41 cellular contexts compared by ENCODE assay signal in the genomic region with DNA sequence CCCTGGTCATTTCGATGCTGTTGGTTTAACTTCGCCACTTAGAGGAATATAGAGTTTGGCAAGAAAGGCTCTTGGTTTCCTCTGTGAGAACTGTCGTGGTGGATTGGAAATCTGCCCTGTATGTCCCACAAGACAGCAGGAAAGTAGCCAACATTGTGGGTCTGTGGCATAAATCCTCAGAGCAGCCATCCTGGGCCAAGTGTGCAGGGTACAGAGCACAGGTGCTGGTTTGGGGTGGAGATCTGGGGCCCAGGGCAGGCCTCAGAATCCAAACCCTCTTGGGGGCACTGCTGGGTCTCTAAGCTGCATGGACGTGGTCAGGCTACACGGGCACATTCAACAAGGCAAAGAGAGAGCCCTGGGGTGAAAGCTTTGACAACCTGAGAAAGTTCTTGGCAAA. TPM values are rescaled to one million over a fixed set of nuclear protein-coding genes. Genes with fewer than 3 reads are reported as not detected.
DNase-seq lines count a peak whose midpoint lies in the region; FAIRE-seq and TF ChIP-seq lines count a peak whose summit lies in the region.
"Had no signal": no experiment of that assay in that cellular context is flagged by ENCODE, and none has a peak within 500 bp of the region (broad histone marks: within the 10 kb centered on the region; RNA-seq: fewer than 3 reads in every experiment).

No MANE protein-coding gene starts in this region.

- H2AFZ ChIP-seq in mesenchymal stem cell (ENCODE audit: low read depth, low read length): no peak overlapping the region
- H2AFZ ChIP-seq in parathyroid adenoma: no peak overlapping the region

- peaks cover 10% of the 10 kb centered on the region for H3K27me3 Mint-ChIP-seq in osteocyte (ENCODE audit: unreplicated experiment)
- peaks cover 3 to 4% (median 4%) of the 10 kb centered on the region in 3 donors for H3K27me3 Mint-ChIP-seq in CD14-positive monocyte (ENCODE audit: low read depth in 3 of 3)
- H3K27me3 Mint-ChIP-seq: CD4-positive, CD25-positive, alpha-beta regulatory T cell had no signal

- H3K4me1 ChIP-seq in mesenchymal stem cell (ENCODE audit: control insufficient read depth, insufficient read depth, low read depth, low read length) (no peaks in the 10 kb centered on the region), parathyroid adenoma (peaks cover 35% of the 10 kb centered on the region)
- H3K4me1 ChIP-seq: A549, BE2C, BLaER1, Caco-2 had no signal

- H3K23ac ChIP-seq in mesenchymal stem cell (ENCODE audit: low read length in 2 of 2): no peak overlapping the region

- WGBS in mesenchymal stem cell: 77% methylated on average over 5 of the region's 5 CpGs

- H3K4ac ChIP-seq in mesenchymal stem cell (ENCODE audit: low read depth in 1 of 2, low read length in 2 of 2): no peak overlapping the region

- intact Hi-C loops in CD14-positive monocyte (cut with micrococcal nuclease): no loop called here

- peak overlapping the region; percentile 35 for H2BK5ac ChIP-seq in mesenchymal stem cell (ENCODE audit: low read depth, low read length, poor library complexity, severe bottlenecking)

- H3K27ac ChIP-seq in mesenchymal stem cell (ENCODE audit: low read length, poor library complexity, severe bottlenecking) (no peak overlapping the region), parathyroid adenoma (peak overlapping the region; percentile 99)
- H3K27ac ChIP-seq: 22Rv1; A549; BLaER1; BLaER1 treated with 17β-estradiol and CSF1 and Interleukin-3, amounts not matched to agents 10 nM and 100 nM; C4-2B had no signal

- H3K9me3 ChIP-seq in mesenchymal stem cell (ENCODE audit: control insufficient read depth, low read length) (peaks cover 4% of the 10 kb centered on the region), parathyroid adenoma (ENCODE audit: control insufficient read depth, low read length) (no peaks in the 10 kb centered on the region)
- H3K9me3 ChIP-seq: A549; BE2C; BLaER1; BLaER1 treated with 17β-estradiol and CSF1 and Interleukin-3, amounts not matched to agents 10 nM and 100 nM; Caco-2 had no signal

- H4K91ac ChIP-seq in mesenchymal stem cell (ENCODE audit: low read length): no peak overlapping the region

- H3K4me1 Mint-ChIP-seq in osteocyte (ENCODE audit: unreplicated experiment) (no peaks in the 10 kb centered on the region), CD14-positive monocyte (no peaks in the 10 kb centered on the region)
- H3K4me1 Mint-ChIP-seq: B cell; CD4-positive, alpha-beta memory T cell; CD4-positive, CD25-positive, alpha-beta regulatory T cell; CD8-positive, alpha-beta memory T cell had no signal

- no peak overlapping the region for H4K8ac ChIP-seq in mesenchymal stem cell (ENCODE audit: low read length)

- H3K36me3 Mint-ChIP-seq in osteocyte (ENCODE audit: unreplicated experiment): no peaks in the 10 kb centered on the region
- no peaks in the 10 kb centered on the region for H3K36me3 Mint-ChIP-seq in CD14-positive monocyte
- H3K36me3 Mint-ChIP-seq: CD4-positive, alpha-beta memory T cell; CD4-positive, CD25-positive, alpha-beta regulatory T cell; CD8-positive, alpha-beta T cell had no signal

- H3K4me2 ChIP-seq in mesenchymal stem cell (ENCODE audit: low read length, poor library complexity, severe bottlenecking) (no peak overlapping the region), parathyroid adenoma (ENCODE audit: low read length) (no peak overlapping the region)
- H3K4me2 ChIP-seq: A549, BLaER1 had no signal

- no peak overlapping the region for H3K18ac ChIP-seq in mesenchymal stem cell (ENCODE audit: low read depth in 1 of 2, low read length in 2 of 2)

- H3K9ac ChIP-seq in mesenchymal stem cell (ENCODE audit: low read length) (no peak overlapping the region), parathyroid adenoma (no peak overlapping the region)
- H3K9ac ChIP-seq: BLaER1; BLaER1 treated with 17β-estradiol and CSF1 and Interleukin-3, amounts not matched to agents 10 nM and 100 nM had no signal

- H3K36me3 ChIP-seq in mesenchymal stem cell (ENCODE audit: control insufficient read depth in 1 of 2, insufficient read depth in 2 of 2, low read depth in 1 of 2, low read length in 2 of 2): no peaks in the 10 kb centered on the region
- no peaks in the 10 kb centered on the region for H3K36me3 ChIP-seq in parathyroid adenoma (ENCODE audit: control insufficient read depth, insufficient read depth, low read length)
- H3K36me3 ChIP-seq: BE2C; BLaER1; BLaER1 treated with 17β-estradiol and CSF1 and Interleukin-3, amounts not matched to agents 10 nM and 100 nM had no signal

- FAIRE-seq in urothelium cell line (lab: Jason Lieb, UNC): no peak
- FAIRE-seq: A204.1, A549, D721Med had no signal

- H3K79me2 ChIP-seq in parathyroid adenoma: no peaks in the 10 kb centered on the region

- H2BK15ac ChIP-seq in mesenchymal stem cell (ENCODE audit: low read depth, poor library complexity, severe bottlenecking): no peak overlapping the region

- H3K27me3 ChIP-seq in mesenchymal stem cell (ENCODE audit: control insufficient read depth in 1 of 2, insufficient read depth in 1 of 2, low read length in 2 of 2): peaks cover 5 to 9% of the 10 kb centered on the region in 2 experiments
- no peaks in the 10 kb centered on the region for H3K27me3 ChIP-seq in parathyroid adenoma (ENCODE audit: control insufficient read depth, insufficient read depth, low read length)
- H3K27me3 ChIP-seq: BE2C; BLaER1; BLaER1 treated with 17β-estradiol and CSF1 and Interleukin-3, amounts not matched to agents 10 nM and 100 nM had no signal

- no peaks in the 10 kb centered on the region for H3K79me1 ChIP-seq in mesenchymal stem cell (replicated peaks; ENCODE audit: low read length, poor library complexity, severe bottlenecking)

- H3K4me3 Mint-ChIP-seq in osteocyte (ENCODE audit: unreplicated experiment) (no peak overlapping the region), CD14-positive monocyte (no peak overlapping the region)
- H3K4me3 Mint-ChIP-seq: B cell; CD4-positive, alpha-beta memory T cell; CD4-positive, alpha-beta T cell; CD4-positive, CD25-positive, alpha-beta regulatory T cell; CD8-positive, alpha-beta memory T cell; CD8-positive, alpha-beta T cell had no signal

- H3K27ac Mint-ChIP-seq in osteocyte (ENCODE audit: unreplicated experiment) (no peak overlapping the region), CD14-positive monocyte (no peak overlapping the region)
- H3K27ac Mint-ChIP-seq: B cell; CD4-positive, alpha-beta memory T cell; CD4-positive, alpha-beta T cell; CD4-positive, CD25-positive, alpha-beta regulatory T cell; CD8-positive, alpha-beta memory T cell; CD8-positive, alpha-beta T cell had no signal

- no peak overlapping the region for H2AK5ac ChIP-seq in mesenchymal stem cell (ENCODE audit: low read length, severe bottlenecking)

- H3K14ac ChIP-seq in mesenchymal stem cell (ENCODE audit: low read length in 2 of 2): no peak overlapping the region

- H2BK120ac ChIP-seq in mesenchymal stem cell (ENCODE audit: low read depth, low read length): no peak overlapping the region

- no peaks in the 10 kb centered on the region for H3K9me3 Mint-ChIP-seq in osteocyte (ENCODE audit: unreplicated experiment)
- peaks cover 0 to 2% (median 0%) of the 10 kb centered on the region in 7 donors for H3K9me3 Mint-ChIP-seq in CD14-positive monocyte
- H3K9me3 Mint-ChIP-seq: CD8-positive, alpha-beta T cell had no signal

- no peak overlapping the region for H2BK12ac ChIP-seq in mesenchymal stem cell (ENCODE audit: low read length in 2 of 2)

- TF ChIP-seq CTCF in osteocyte (IDR thresholded peaks at IDR 0.05) (no peak), parathyroid adenoma (IDR thresholded peaks at IDR 0.05) (no peak), CD14-positive monocyte (IDR thresholded peaks at IDR 0.05) (no peak)

- no peak for DNase-seq in mesenchymal stem cell
- peak; percentile 77 for DNase-seq in myocyte (ENCODE audit: low read depth)
- DNase-seq in osteocyte (ENCODE audit: extremely low spot score, unreplicated experiment): peak; percentile 63
- DNase-seq in CD14-positive monocyte (ENCODE audit: low spot score): no peak
- no peak for DNase-seq in urothelium cell line (ENCODE audit: low spot score)
- no peak for DNase-seq in activated naive CD4-positive, alpha-beta T cell (lab: John Stamatoyannopoulos, UW)
- no peak for DNase-seq in HK-2 (ENCODE audit: unreplicated experiment)
- DNase-seq: 8988T; ACHN; AML-193; BE2C; C1 segment of cervical spinal cord; Caco-2; Calu3; CD4-positive, alpha-beta memory T cell; CD4-positive, alpha-beta T cell; CD4-positive, CD25-positive, alpha-beta regulatory T cell; CD8-positive, alpha-beta memory T cell; CD8-positive, alpha-beta T cell; COR-L47; DMS 273 treated with DMSO at 0.1 percent for 48 hours; DMS153; DMS53; DMS79; DMS79 treated with DMSO at 0.1 percent for 48 hours; DND-41; EL had no signal

- H3K4me3 ChIP-seq in mesenchymal stem cell (ENCODE audit: insufficient read depth in 1 of 2, low read depth in 1 of 2, low read length in 2 of 2) (no peak overlapping the region), parathyroid adenoma (ENCODE audit: low read depth, low read length) (no peak overlapping the region)
- H3K4me3 ChIP-seq: A549; BLaER1; BLaER1 treated with 17β-estradiol and CSF1 and Interleukin-3, amounts not matched to agents 10 nM and 100 nM had no signal

RNA-seq across cellular contexts. Expression of a gene that starts 39.2 kb away (rescaled TPM):
- not detected for polyA plus RNA-seq in mesenchymal stem cell (2013, experiment 1 of 2)
- polyA plus RNA-seq in mesenchymal stem cell (2013, experiment 2 of 2): not detected
- total RNA-seq in myocyte (0.32 TPM in 1 of 2 replicates, not detected in the other), osteocyte (not detected in 2 replicates)
- polyA plus RNA-seq in myocyte (2012): not detected
- 1 to 10 TPM; 6.7 to 6.9 TPM for polyA plus RNA-seq in CD14-positive monocyte
- total RNA-seq: A172, A673, Caco-2, Calu3, Daoy had no signal
- polyA plus RNA-seq: A549, AG04450, BJ had no signal

Comparison
In these comparisons a context has a peak if more than half of its experiments do, and no peak if none do; other contexts are left out.
1. DNase-seq: peak in myocyte (single experiment) and osteocyte (single experiment); none in mesenchymal stem cell (single experiment), CD14-positive monocyte (single experiment), urothelium cell line (single experiment), activated naive CD4-positive, alpha-beta T cell (0 of 4) and HK-2 (single experiment).